ENCODE assay signal across 8 cellular contexts in the genomic region with DNA sequence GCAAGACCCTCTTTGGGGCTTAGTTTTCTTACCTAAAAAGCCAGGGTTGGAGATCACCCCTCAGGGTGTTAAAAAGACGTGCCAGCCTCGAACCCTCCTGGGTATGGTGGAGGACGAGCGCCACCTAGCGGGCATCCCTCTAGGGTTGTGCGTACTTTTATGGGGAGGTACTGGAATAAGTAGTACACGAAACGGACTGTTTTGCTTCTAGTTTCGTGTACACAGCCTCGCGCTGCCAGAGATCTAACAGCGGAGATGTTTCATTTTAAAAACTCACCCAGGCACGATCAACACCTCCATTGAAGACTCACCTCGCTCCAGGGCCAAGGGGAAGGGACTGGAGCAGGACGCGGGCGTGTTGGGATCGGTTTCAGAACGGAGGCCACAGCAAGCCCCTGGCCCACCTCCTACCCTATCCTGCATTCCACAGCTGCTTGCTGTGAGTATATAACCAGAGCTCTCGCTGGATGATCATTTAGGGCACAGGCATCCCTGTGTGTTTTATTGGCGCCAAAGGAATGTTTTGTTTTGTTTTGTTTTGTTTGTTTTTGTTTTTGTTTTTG. TPM values are rescaled to one million over a fixed set of nuclear protein-coding genes. Genes with fewer than 3 reads are reported as not detected.
DNase-seq lines count a peak whose midpoint lies in the region; ATAC-seq, FAIRE-seq and TF ChIP-seq lines count a peak whose summit lies in the region.

No MANE protein-coding gene starts in this region.

- H2AFZ ChIP-seq in H9 (ENCODE audit: low read length) = no peak overlapping the region

- no peak overlapping the region for H3T11ph ChIP-seq in H9 (ENCODE audit: low read length)

- no peak overlapping the region for H3K23ac ChIP-seq in H9 (ENCODE audit: insufficient read length, low read depth, low read length)

- FAIRE-seq in frontal cortex (lab: Jason Lieb, UNC) = no peak

- no peak overlapping the region for H2BK20ac ChIP-seq in H9 (ENCODE audit: low read depth, low read length, poor library complexity, severe bottlenecking)

- no peak overlapping the region for H2BK12ac ChIP-seq in H9 (ENCODE audit: insufficient read length, low read depth, low read length)

- DNase-seq in H9 (peak; percentile 91), LoVo (ENCODE audit: low spot score) (peak; percentile 85), SHP77 treated with DMSO at 0.1 percent for 48 hours (lab: John Stamatoyannopoulos, UW) (peak; percentile 24), frontal cortex (ENCODE audit: low spot score in 2 of 2) (peak; percentile 69 to 75), omental fat pad (ENCODE audit: low spot score) (peak; percentile 97), testis (peak; percentile 93)
- DNase-seq in activated effector memory CD4-positive, alpha-beta T cell treated with anti-CD3 and anti-CD28 coated beads, Interleukin-2, amount 50 U/mL, for 16 hours = peak; percentile 94

- H3K18ac ChIP-seq in H9 (ENCODE audit: insufficient read length, low read depth, low read length) = no peak overlapping the region

- no peak overlapping the region for H3K4ac ChIP-seq in H9 (ENCODE audit: low read depth, low read length)

- peaks cover 83% of the 10 kb centered on the region for H3K27me3 Mint-ChIP-seq in H9 (ENCODE audit: low read depth)

- H3K27ac ChIP-seq in H9 (ENCODE audit: insufficient read length, low read depth, low read length) (no peak overlapping the region), testis (no peak overlapping the region)

- no peak overlapping the region for H3K14ac ChIP-seq in H9 (ENCODE audit: insufficient read depth, low read length)

- intact Hi-C loops in testis (cut with DNase I; ENCODE audit: low total_unique reads) = loop anchor here (5.0 kb wide), 1 partner anchor 697 kb away; no protein-coding TSS in a partner anchor

- H3K9me3 Mint-ChIP-seq in H9 = peaks cover 7 to 11% of the 10 kb centered on the region in 2 experiments

- TF ChIP-seq CTCF in H9 (conservative IDR thresholded peaks at IDR 0.05) (peak; percentile 98), omental fat pad (IDR thresholded peaks at IDR 0.05) (peak in 2 of 3 donors; percentile 18 to 82), testis (IDR thresholded peaks at IDR 0.05) (peak; percentile 80 to 85 (median 85))

- H3K36me3 ChIP-seq in ES-I3 (ENCODE audit: insufficient read depth, low read length) (no peaks in the 10 kb centered on the region), testis (ENCODE audit: low read depth, missing control alignments) (no peaks in the 10 kb centered on the region)

- no peaks in the 10 kb centered on the region for H3K9me3 ChIP-seq in ES-I3 (ENCODE audit: control insufficient read depth, insufficient read depth, low read length)
- no peaks in the 10 kb centered on the region for H3K9me3 ChIP-seq in H9 (ENCODE audit: control insufficient read depth, low read depth, low read length)
- no peaks in the 10 kb centered on the region for H3K9me3 ChIP-seq in testis

- H3K9ac ChIP-seq in ES-I3 (ENCODE audit: low read depth, low read length) (peak overlapping the region; percentile 67; the same call in 1 of the 2 replicates), H9 (ENCODE audit: extremely low read depth, insufficient read length, low read length) (no peak overlapping the region)

- H4K20me1 ChIP-seq in H9 (ENCODE audit: control insufficient read depth, insufficient read depth, insufficient read length) = no peaks in the 10 kb centered on the region

- no peak for ATAC-seq in omental fat pad (ENCODE audit: low FRiP score)

- no peaks in the 10 kb centered on the region for H3K79me2 ChIP-seq in H9 (ENCODE audit: insufficient read depth, low read length)

- H3K79me1 ChIP-seq in H9 (ENCODE audit: insufficient read depth, low read depth, low read length, poor library complexity, severe bottlenecking) = no peaks in the 10 kb centered on the region

- peaks cover 20% of the 10 kb centered on the region for H3K23me2 ChIP-seq in H9 (ENCODE audit: insufficient read length, low read depth, low read length, poor library complexity, severe bottlenecking)

- WGBS in H9 (ENCODE audit: extremely low coverage, insufficient read length, low lambda C conversion rate) = no CpG with 5 or more reads among the region's 21 CpGs
- 3% methylated on average over 20 to 21 of the region's 21 CpGs for WGBS in testis, 2 donors

- peak overlapping the region; percentile 57 for H3K4me2 ChIP-seq in H9 (ENCODE audit: insufficient read depth, insufficient read length, low read length)

- no peaks in the 10 kb centered on the region; a peak in 1 of 7 replicates for H3K36me3 Mint-ChIP-seq in H9 (ENCODE audit: insufficient read depth in 1 of 3, low read depth in 3 of 3)

- no peak overlapping the region for H2BK120ac ChIP-seq in H9 (ENCODE audit: low read depth, low read length, poor library complexity, severe bottlenecking)

- H3K27me3 ChIP-seq in H9 (ENCODE audit: insufficient read depth, low read length) = peaks cover 25% of the 10 kb centered on the region; the same call in 1 of the 2 replicates
- H3K27me3 ChIP-seq in testis = no peaks in the 10 kb centered on the region

- no peak overlapping the region for H4K5ac ChIP-seq in H9 (ENCODE audit: insufficient read length, low read depth, low read length)

- H2BK5ac ChIP-seq in H9 (ENCODE audit: insufficient read length, low read length) = no peak overlapping the region

- H2AK5ac ChIP-seq in H9 (ENCODE audit: insufficient read length, low read length) = no peak overlapping the region

- H3K56ac ChIP-seq in H9 (ENCODE audit: insufficient read length, low read depth, low read length) = no peak overlapping the region

- H4K8ac ChIP-seq in H9 (replicated peaks; ENCODE audit: insufficient read length, low read depth, low read length) = no peak overlapping the region

- peaks cover 22 to 26% of the 10 kb centered on the region in 2 experiments for H3K4me1 Mint-ChIP-seq in H9

- H3K4me1 ChIP-seq in ES-I3 (ENCODE audit: insufficient read depth, low read length) (no peaks in the 10 kb centered on the region; the same call in 1 of the 2 replicates), H9 (ENCODE audit: insufficient read depth, low read length) (no peaks in the 10 kb centered on the region), testis (no peaks in the 10 kb centered on the region)

- no peak overlapping the region for H3K27ac Mint-ChIP-seq in H9

- TF ChIP-seq POLR2A in testis (IDR thresholded peaks at IDR 0.05) = no peak

- peak overlapping the region; percentile 71 to 79 for H3K4me3 Mint-ChIP-seq in H9

- no peak overlapping the region for H4K91ac ChIP-seq in H9 (ENCODE audit: insufficient read length, low read depth, low read length)

- H3K4me3 ChIP-seq in testis = peak overlapping the region in 1 of 2 donors; percentile 36

- H2BK15ac ChIP-seq in H9 (ENCODE audit: low read depth, low read length) = no peak overlapping the region

RNA-seq across cellular contexts. Expression of gene NKX3-2, which starts 4.8 kb away (rescaled TPM):
- total RNA-seq in H9 (2021) (1.9 and 2.3 TPM in 2 replicates), frontal cortex (not detected), omental fat pad (1 to 10 TPM in 2 of 4 donors, under 1 TPM in 2; 0.24 to 2.2 (median 1.2) TPM), testis (1 to 10 TPM in 1 of 2 donors, under 1 TPM in 1; 0.50 to 1.3 TPM)
- polyA plus RNA-seq in testis (ENCODE audit: insufficient read depth, low read depth, low replicate concordance) = 0.57 TPM

Comparison
In these comparisons a context has a peak if more than half of its experiments do, and no peak if none do; other contexts are left out.
1. DNase-seq: peak in every context shown above with its lines; median percentile 97 in omental fat pad; 94 in activated effector memory CD4-positive, alpha-beta T cell treated with anti-CD3 and anti-CD28 coated beads, Interleukin-2, amount 50 U/mL, for 16 hours; 93 in testis; 91 in H9; 85 in LoVo; 72 in frontal cortex; 24 in SHP77 treated with DMSO at 0.1 percent for 48 hours.